10 cellular contexts compared by ENCODE assay signal in genomic region chr10:78215645-78216044, GRCh38.
DNase-seq lines count a peak whose midpoint lies in the region; ATAC-seq and TF ChIP-seq lines count a peak whose summit lies in the region.
"Had no signal": no experiment of that assay in that cellular context is flagged by ENCODE, and none has a peak within 500 bp of the region (broad histone marks: within the 10 kb centered on the region; RNA-seq: fewer than 3 reads in every experiment).

No MANE protein-coding gene starts in this region.

- no peak overlapping the region for H3K27ac ChIP-seq in colonic mucosa

- no peaks in the 10 kb centered on the region for H3K4me1 ChIP-seq in colonic mucosa
- H3K4me1 ChIP-seq in mucosa of descending colon (ENCODE audit: low read depth) = no peaks in the 10 kb centered on the region
- peaks cover 17% of the 10 kb centered on the region for H3K4me1 ChIP-seq in BE2C

- peaks cover 15% of the 10 kb centered on the region for H3K4me1 Mint-ChIP-seq in stimulated activated naive CD8-positive, alpha-beta T cell treated with anti-CD3 and anti-CD28 coated beads, Interleukin-15, amount 100 ng/mL, for 72 hours

- no peak for TF ChIP-seq CTCF in colonic mucosa (IDR thresholded peaks at IDR 0.05)
- no peak for TF ChIP-seq CTCF in mucosa of descending colon (IDR thresholded peaks at IDR 0.05)
- no peak for TF ChIP-seq CTCF in BE2C (IDR thresholded peaks at IDR 0.05; ENCODE audit: low read depth, low read length)

- H3K36me3 ChIP-seq in colonic mucosa (no peaks in the 10 kb centered on the region), mucosa of descending colon (ENCODE audit: low read depth) (no peaks in the 10 kb centered on the region), BE2C (no peaks in the 10 kb centered on the region)

- no peak overlapping the region for H3K4me3 ChIP-seq in colonic mucosa
- H3K4me3 ChIP-seq in mucosa of descending colon = no peak overlapping the region
- H3K4me3 ChIP-seq in BE2C (ENCODE audit: low read depth, low read length) = no peak overlapping the region

- no peaks in the 10 kb centered on the region for H3K9me3 Mint-ChIP-seq in stimulated activated naive CD8-positive, alpha-beta T cell treated with anti-CD3 and anti-CD28 coated beads, Interleukin-15, amount 100 ng/mL, for 72 hours
- H3K9me3 Mint-ChIP-seq: activated T-helper 2 cell treated with anti-CD3 and anti-CD28 coated beads, Interferon-gamma antibody, Interleukin-2, Interleukin-4, amounts not matched to agents 10 μg/mL and 5 μg/mL and 100 μg/mL, durations not matched to agents 14 hours and 24 hours and 36 hours had no signal

- H3K9me3 ChIP-seq in colonic mucosa = no peaks in the 10 kb centered on the region
- H3K9me3 ChIP-seq in mucosa of descending colon = no peaks in the 10 kb centered on the region
- no peaks in the 10 kb centered on the region for H3K9me3 ChIP-seq in BE2C

- ATAC-seq in stimulated activated naive CD8-positive, alpha-beta T cell treated with anti-CD3 and anti-CD28 coated beads, Interleukin-15, Interleukin-2, amounts not matched to agents 100 U/mL and 50 U/mL, for 24 hours = peak; percentile 60
- ATAC-seq in stimulated activated naive CD8-positive, alpha-beta T cell treated with anti-CD3 and anti-CD28 coated beads, Interleukin-15, amount 100 ng/mL, for 72 hours = no peak
- peak; percentile 36 for ATAC-seq in mucosa of descending colon
- ATAC-seq in GM18907 (IDR thresholded peaks at IDR 0.05; ENCODE audit: unreplicated experiment) = no peak

- no peak overlapping the region for H3K27ac Mint-ChIP-seq in stimulated activated naive CD8-positive, alpha-beta T cell treated with anti-CD3 and anti-CD28 coated beads, Interleukin-15, amount 100 ng/mL, for 72 hours
- H3K27ac Mint-ChIP-seq: activated T-helper 2 cell treated with anti-CD3 and anti-CD28 coated beads, Interferon-gamma antibody, Interleukin-2, Interleukin-4, amounts not matched to agents 10 μg/mL and 5 μg/mL and 100 μg/mL, durations not matched to agents 14 hours and 24 hours and 36 hours had no signal

- DNase-seq in stimulated activated naive CD8-positive, alpha-beta T cell treated with anti-CD3 and anti-CD28 coated beads, Interleukin-15, Interleukin-2, amounts not matched to agents 100 U/mL and 50 U/mL, for 24 hours = peak; percentile 49
- DNase-seq in stimulated activated naive CD8-positive, alpha-beta T cell treated with anti-CD3 and anti-CD28 coated beads, Interleukin-15, amount 100 ng/mL, for 72 hours = no peak
- DNase-seq in colonic mucosa = peak; percentile 56
- peak; percentile 52 to 63 (median 54) for DNase-seq in mucosa of descending colon
- no peak for DNase-seq in T-helper 1 cell
- no peak for DNase-seq in activated effector memory CD4-positive, alpha-beta T cell treated with anti-CD3 and anti-CD28 coated beads, Interleukin-2, amount 50 U/mL, for 16 hours
- no peak for DNase-seq in BE2C
- DNase-seq: DMS79 had no signal

- no peaks in the 10 kb centered on the region for H3K27me3 ChIP-seq in colonic mucosa
- no peaks in the 10 kb centered on the region for H3K27me3 ChIP-seq in BE2C

- H3K27me3 Mint-ChIP-seq in stimulated activated naive CD8-positive, alpha-beta T cell treated with anti-CD3 and anti-CD28 coated beads, Interleukin-15, amount 100 ng/mL, for 72 hours = peaks cover 46% of the 10 kb centered on the region

- no peak overlapping the region for H3K9ac ChIP-seq in colonic mucosa (ENCODE audit: low read depth in 2 of 2, low read length in 2 of 2)

- intact Hi-C loops in colonic mucosa (cut with DNase I) (loop anchor here (5.0 kb wide), 1 partner anchor 982 kb away; no protein-coding TSS in a partner anchor), mucosa of descending colon (cut with DNase I, micrococcal nuclease) (loop anchor here in 1 of 2 donors (10.0 kb wide), 1 partner anchor 979 kb away; no protein-coding TSS in a partner anchor)

- H3K4me3 Mint-ChIP-seq in stimulated activated naive CD8-positive, alpha-beta T cell treated with anti-CD3 and anti-CD28 coated beads, Interleukin-15, amount 100 ng/mL, for 72 hours = no peak overlapping the region

Comparison
In these comparisons a context has a peak if more than half of its experiments do, and no peak if none do; other contexts are left out.
1. ATAC-seq: peak in stimulated activated naive CD8-positive, alpha-beta T cell treated with anti-CD3 and anti-CD28 coated beads, Interleukin-15, Interleukin-2, amounts not matched to agents 100 U/mL and 50 U/mL, for 24 hours (single experiment) and mucosa of descending colon (single experiment); none in stimulated activated naive CD8-positive, alpha-beta T cell treated with anti-CD3 and anti-CD28 coated beads, Interleukin-15, amount 100 ng/mL, for 72 hours (single experiment) and GM18907 (single experiment).
2. DNase-seq: peak in stimulated activated naive CD8-positive, alpha-beta T cell treated with anti-CD3 and anti-CD28 coated beads, Interleukin-15, Interleukin-2, amounts not matched to agents 100 U/mL and 50 U/mL, for 24 hours (single experiment), colonic mucosa (single experiment) and mucosa of descending colon (3 of 3); none in stimulated activated naive CD8-positive, alpha-beta T cell treated with anti-CD3 and anti-CD28 coated beads, Interleukin-15, amount 100 ng/mL, for 72 hours (0 of 2), T-helper 1 cell (0 of 5), activated effector memory CD4-positive, alpha-beta T cell treated with anti-CD3 and anti-CD28 coated beads, Interleukin-2, amount 50 U/mL, for 16 hours (single experiment) and BE2C (single experiment).